Comparison of ENCODE assay signal across 1 cellular context in the genomic region with DNA sequence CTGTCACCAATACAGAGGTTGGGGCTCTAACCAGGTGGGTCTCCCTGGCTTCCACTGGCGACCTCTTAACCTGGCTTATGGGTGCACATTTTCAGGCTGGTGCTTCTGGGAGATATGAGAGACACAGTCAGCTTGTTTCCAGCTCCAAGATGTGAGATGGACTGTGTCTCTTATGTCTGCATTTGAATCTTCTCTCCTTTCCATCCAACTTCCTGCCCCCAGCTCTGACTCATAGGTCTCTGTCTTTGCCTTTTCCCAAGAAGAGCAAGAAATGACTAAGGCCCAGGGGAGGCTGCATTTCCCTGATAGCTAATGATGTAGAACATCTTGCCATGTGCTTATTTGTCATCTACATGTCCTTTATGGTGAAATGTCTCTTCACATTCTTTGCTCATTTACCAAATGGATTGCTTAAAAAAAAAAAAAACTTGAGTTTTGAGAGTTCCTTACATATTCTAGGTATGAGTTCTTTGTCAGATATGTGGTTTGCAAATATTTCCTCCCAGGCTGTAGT.
TF ChIP-seq lines count a peak whose summit lies in the region.

No MANE protein-coding gene starts in this region.

TF ChIP-seq in GM23338, 12 proteins besides CTCF, POLR2A, EP300 and RAD21 (continued from another document):
- TF ChIP-seq, protein P1, sequence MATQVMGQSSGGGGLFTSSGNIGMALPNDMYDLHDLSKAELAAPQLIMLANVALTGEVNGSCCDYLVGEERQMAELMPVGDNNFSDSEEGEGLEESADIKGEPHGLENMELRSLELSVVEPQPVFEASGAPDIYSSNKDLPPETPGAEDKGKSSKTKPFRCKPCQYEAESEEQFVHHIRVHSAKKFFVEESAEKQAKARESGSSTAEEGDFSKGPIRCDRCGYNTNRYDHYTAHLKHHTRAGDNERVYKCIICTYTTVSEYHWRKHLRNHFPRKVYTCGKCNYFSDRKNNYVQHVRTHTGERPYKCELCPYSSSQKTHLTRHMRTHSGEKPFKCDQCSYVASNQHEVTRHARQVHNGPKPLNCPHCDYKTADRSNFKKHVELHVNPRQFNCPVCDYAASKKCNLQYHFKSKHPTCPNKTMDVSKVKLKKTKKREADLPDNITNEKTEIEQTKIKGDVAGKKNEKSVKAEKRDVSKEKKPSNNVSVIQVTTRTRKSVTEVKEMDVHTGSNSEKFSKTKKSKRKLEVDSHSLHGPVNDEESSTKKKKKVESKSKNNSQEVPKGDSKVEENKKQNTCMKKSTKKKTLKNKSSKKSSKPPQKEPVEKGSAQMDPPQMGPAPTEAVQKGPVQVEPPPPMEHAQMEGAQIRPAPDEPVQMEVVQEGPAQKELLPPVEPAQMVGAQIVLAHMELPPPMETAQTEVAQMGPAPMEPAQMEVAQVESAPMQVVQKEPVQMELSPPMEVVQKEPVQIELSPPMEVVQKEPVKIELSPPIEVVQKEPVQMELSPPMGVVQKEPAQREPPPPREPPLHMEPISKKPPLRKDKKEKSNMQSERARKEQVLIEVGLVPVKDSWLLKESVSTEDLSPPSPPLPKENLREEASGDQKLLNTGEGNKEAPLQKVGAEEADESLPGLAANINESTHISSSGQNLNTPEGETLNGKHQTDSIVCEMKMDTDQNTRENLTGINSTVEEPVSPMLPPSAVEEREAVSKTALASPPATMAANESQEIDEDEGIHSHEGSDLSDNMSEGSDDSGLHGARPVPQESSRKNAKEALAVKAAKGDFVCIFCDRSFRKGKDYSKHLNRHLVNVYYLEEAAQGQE (IDR thresholded peaks at IDR 0.05; ENCODE audit: unreplicated experiment): no peak
